Comparison of ENCODE assay signal across 8 cellular contexts in genomic region chr7:76317782-76318487, GRCh38. TPM values are rescaled to one million over a fixed set of nuclear protein-coding genes. Genes with fewer than 3 reads are reported as not detected.
DNase-seq lines count a peak whose midpoint lies in the region; ATAC-seq, FAIRE-seq and TF ChIP-seq lines count a peak whose summit lies in the region.

No MANE protein-coding gene starts in this region.

- 1% methylated on average over 42 to 50 of the region's 50 CpGs for WGBS in pancreas, 2 donors

- H3K4me3 ChIP-seq in pancreas (peak overlapping the region; percentile 45 to 69 (median 56)), tibial artery (peak overlapping the region; percentile 87 to 95)

- POLR2A ChIA-PET in GM10248 (lab: Yijun Ruan, JAX): interaction anchor here (0.6 to 1.9 kb wide), 6 partner anchors 11 to 228 kb away, joined by 3 to 12 read pairs (median 4); partner anchors contain the start of genes HSPB1 and YWHAG

- H3K36me3 ChIP-seq in pancreas (no peaks in the 10 kb centered on the region), tibial artery (no peaks in the 10 kb centered on the region)

- peak; percentile 98 for DNase-seq in GM10248 (ENCODE audit: extremely low spot score)
- peak; percentile 99 for DNase-seq in NCI-H1092 treated with DMSO at 0.1 percent for 48 hours (lab: John Stamatoyannopoulos, UW)
- peak; percentile 98 to 100 (median 99) for DNase-seq in head of caudate nucleus
- DNase-seq in pancreas: peak; percentile 93 to 98 (median 96)
- DNase-seq in tibial artery: peak; percentile 97 to 99

- H3K27me3 ChIP-seq in pancreas (no peaks in the 10 kb centered on the region), tibial artery (no peaks in the 10 kb centered on the region)

- CTCF ChIA-PET in GM10248 (lab: Yijun Ruan, JAX): interaction anchor here (1.0 to 17.2 kb wide), 12 partner anchors 10 to 141 kb away, joined by 3 to 339 read pairs (median 4); partner anchors contain the start of gene YWHAG

- TF ChIP-seq CTCF in GM10248 (IDR thresholded peaks at IDR 0.05; ENCODE audit: control extremely low read depth, extremely low read depth, low read depth, missing control alignments) (no peak), pancreas (IDR thresholded peaks at IDR 0.05) (no peak), tibial artery (IDR thresholded peaks at IDR 0.05) (no peak)

- H3K9me3 Mint-ChIP-seq in activated naive CD8-positive, alpha-beta T cell (ENCODE audit: low read depth): no peaks in the 10 kb centered on the region

- no peaks in the 10 kb centered on the region for H3K36me3 Mint-ChIP-seq in activated naive CD8-positive, alpha-beta T cell

- no peak for FAIRE-seq in pancreas (lab: Jason Lieb, UNC)

- peaks cover 5 to 11% (median 7%) of the 10 kb centered on the region in 3 donors for H3K4me1 ChIP-seq in pancreas
- peaks cover 0 to 47% (median 24%) of the 10 kb centered on the region in 4 donors for H3K4me1 ChIP-seq in tibial artery

- ATAC-seq in HG02610 (IDR thresholded peaks at IDR 0.05; ENCODE audit: unreplicated experiment) (peak; percentile 89), SK-N-SH treated with all-trans-retinoic acid at 6 μM for 48 hours (peak; percentile 92), pancreas (peak; percentile 89 to 93 (median 90))

- peak overlapping the region; percentile 95 to 98 (median 96) for H3K27ac ChIP-seq in pancreas
- peak overlapping the region; percentile 94 to 97 for H3K27ac ChIP-seq in tibial artery

- peak overlapping the region; percentile 92 for H3K27ac Mint-ChIP-seq in activated naive CD8-positive, alpha-beta T cell

- peaks cover 20% of the 10 kb centered on the region for H3K4me1 Mint-ChIP-seq in activated naive CD8-positive, alpha-beta T cell (ENCODE audit: low read depth)

- H3K4me3 Mint-ChIP-seq in activated naive CD8-positive, alpha-beta T cell: peak overlapping the region; percentile 90

- intact Hi-C loops in head of caudate nucleus (cut with DNase I) (loop anchor here (2.0 kb wide), 1 partner anchor 41 kb away; the partner anchor contains the start of gene YWHAG), pancreas (cut with DNase I) (loop anchor here in 1 of 3 donors (10.0 kb wide), 1 partner anchor 143 kb away; no protein-coding TSS in a partner anchor), tibial artery (cut with DNase I; ENCODE audit: low total_unique reads) (loop anchor here (1.0 kb wide), 1 partner anchor 24 kb away; no protein-coding TSS in a partner anchor)

- H3K27me3 Mint-ChIP-seq in activated naive CD8-positive, alpha-beta T cell: no peaks in the 10 kb centered on the region

- H3K9me3 ChIP-seq in pancreas (no peaks in the 10 kb centered on the region), tibial artery (no peaks in the 10 kb centered on the region)

TF ChIP-seq in SK-N-SH treated with all-trans-retinoic acid at 6 μM for 48 hours, 23 proteins besides CTCF, POLR2A, EP300 and RAD21:
- TF ChIP-seq ZNF70 (CRISPR knock-in tag; IDR thresholded peaks at IDR 0.05) (peak; percentile 78), ESRRG (CRISPR knock-in tag; IDR thresholded peaks at IDR 0.05) (peak; percentile 39; the same call in 1 of the 2 replicates), CSDC2 (CRISPR knock-in tag; IDR thresholded peaks at IDR 0.05) (no peak), GLIS3 (CRISPR knock-in tag; IDR thresholded peaks at IDR 0.05) (0 out of 2 replicates have a peak, but pooled peaks have one; percentile 5), RARB (CRISPR knock-in tag; IDR thresholded peaks at IDR 0.05) (0 out of 2 replicates have a peak, but pooled peaks have one; percentile 32)

RNA-seq across cellular contexts. Expression of gene HSPB1, which starts 15.5 kb away (rescaled TPM):
- 100 to 1,000 TPM; 106 to 752 (median 138) TPM for total RNA-seq in pancreas
- polyA plus RNA-seq in pancreas: 100 to 1,000 TPM; 160 to 642 TPM

RNA-seq across cellular contexts. Expression of gene YWHAG, which starts 40.9 kb away (rescaled TPM):
- 10 to 100 TPM; 23.3 to 55.7 (median 38.9) TPM for total RNA-seq in pancreas
- polyA plus RNA-seq in pancreas: 10 to 100 TPM; 15.7 to 30.9 TPM

Comparison
In these comparisons a context has a peak if more than half of its experiments do, and no peak if none do; other contexts are left out.
1. Peak in every context shown above with its lines: DNase-seq, ATAC-seq, H3K4me3 ChIP-seq and H3K27ac ChIP-seq.